Comparison of ENCODE assay signal across 12 cellular contexts in the genomic region with DNA sequence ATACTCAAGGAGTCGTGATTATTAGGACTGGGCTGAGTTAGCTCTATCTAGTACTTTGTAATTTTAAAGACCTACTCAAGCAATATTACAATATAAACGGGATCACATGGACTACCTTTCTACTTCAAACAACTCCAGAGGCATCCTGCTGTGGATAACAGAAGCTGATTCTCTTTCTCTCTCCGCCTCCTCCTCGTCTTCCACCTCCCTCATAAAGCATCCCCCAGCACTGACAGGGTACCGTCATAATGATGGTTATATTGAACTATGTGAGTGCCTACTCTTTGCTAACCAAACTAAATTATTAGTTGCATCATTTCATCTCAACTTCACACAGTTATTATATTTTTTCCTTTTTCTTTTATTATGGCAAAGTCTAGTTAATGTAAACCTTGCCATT.
"Had no signal": no experiment of that assay in that cellular context is flagged by ENCODE, and none has a peak within 500 bp of the region (broad histone marks: within the 10 kb centered on the region; RNA-seq: fewer than 3 reads in every experiment).

No MANE protein-coding gene starts in this region.

- H3K4me1 Mint-ChIP-seq: immature natural killer cell had no signal

- H3K4me1 ChIP-seq: colonic mucosa had no signal

- ATAC-seq: heart right ventricle; left cardiac atrium; naive thymus-derived CD8-positive, alpha-beta T cell; right cardiac atrium had no signal

- DNase-seq: colonic mucosa; heart right ventricle; immature natural killer cell; left cardiac atrium; left ventricle myocardium inferior; naive thymus-derived CD8-positive, alpha-beta T cell; right cardiac atrium; stimulated activated CD4-positive, alpha-beta T cell treated with anti-CD3 and anti-CD28 coated beads, Interleukin-2, amount 100 ng/mL, for 48 hours; stimulated activated naive CD4-positive, alpha-beta T cell treated with Interleukin-2 at 50 U/mL for 16 hours; trophoblast cell had no signal

- H3K36me3 ChIP-seq: colonic mucosa, heart right ventricle, left ventricle myocardium inferior had no signal

- H3K36me3 Mint-ChIP-seq: immature natural killer cell had no signal

- H3K9me3 Mint-ChIP-seq: immature natural killer cell had no signal

- H3K27ac Mint-ChIP-seq: immature natural killer cell; naive thymus-derived CD8-positive, alpha-beta T cell had no signal

- H3K4me3 ChIP-seq: colonic mucosa, heart right ventricle, left ventricle myocardium inferior, lung, smooth muscle cell had no signal

- H3K4me3 Mint-ChIP-seq: immature natural killer cell; naive thymus-derived CD8-positive, alpha-beta T cell had no signal

- H3K9me3 ChIP-seq: colonic mucosa, heart right ventricle, left ventricle myocardium inferior had no signal

- H3K27me3 ChIP-seq: colonic mucosa had no signal
